In genomic region chr1:34126486-34126885, GRCh38 we compare ENCODE assay signal across 23 cellular contexts. TPM values are rescaled to one million over a fixed set of nuclear protein-coding genes. Genes with fewer than 3 reads are reported as not detected.
"Had no signal": no experiment of that assay in that cellular context is flagged by ENCODE, and none has a peak within 500 bp of the region (broad histone marks: within the 10 kb centered on the region; RNA-seq: fewer than 3 reads in every experiment).

No MANE protein-coding gene starts in this region.

- H3K27me3 ChIP-seq: SJSA1 had no signal

- H3K36me3 Mint-ChIP-seq: IgD-negative memory B cell had no signal

- H3K36me3 ChIP-seq: SJSA1 had no signal

- DNase-seq: Kasumi-1, MM.1S, NCI-H1092 treated with DMSO at 0.1 percent for 48 hours, NCI-H1436, NCI-H187, NCI-H2029, NCI-H2081 treated with DMSO at 0.1 percent for 48 hours, NCI-H2171, NCI-H226, NCI-H446, NCI-H510A, NCI-H524 treated with DMSO at 0.1 percent for 48 hours, NCI-H69, NCI-H774, Right ventricle myocardium superior, RPMI8226, SIG-M5 had no signal

- H3K27ac ChIP-seq: HL-60, KMS-11, SJSA1, SK-N-MC had no signal

- H3K4me3 Mint-ChIP-seq: IgD-negative memory B cell had no signal

- H3K27ac Mint-ChIP-seq: IgD-negative memory B cell had no signal

- H3K4me2 ChIP-seq: KMS-11 had no signal

- H3K4me3 ChIP-seq: K562, SJSA1, SK-N-MC had no signal

- H3K9me3 Mint-ChIP-seq: IgD-negative memory B cell had no signal

- H3K9ac ChIP-seq: KMS-11 had no signal

- H3K4me1 ChIP-seq: SJSA1 had no signal

- H3K9me3 ChIP-seq: SJSA1 had no signal

RNA-seq across cellular contexts. Expression of gene CSMD2, which starts 38.5 kb away (rescaled TPM):
- total RNA-seq: K562 had no signal
- polyA plus RNA-seq: IgD-negative memory B cell, K562 had no signal

RNA-seq across cellular contexts. Expression of gene C1orf94, which starts 50.2 kb away (rescaled TPM):
- total RNA-seq: K562, Right ventricle myocardium superior had no signal
- polyA plus RNA-seq: IgD-negative memory B cell, K562 had no signal
